ENCODE assay signal across 11 cellular contexts in genomic region chr1:85137660-85138059, GRCh38.
A peak's percentile ranks its signal among the peaks of the same experiment; 100 is the strongest.
DNase-seq lines count a peak whose midpoint lies in the region; ATAC-seq, FAIRE-seq and TF ChIP-seq lines count a peak whose summit lies in the region.
"Had no signal": no experiment of that assay in that cellular context is flagged by ENCODE, and none has a peak within 500 bp of the region (broad histone marks: within the 10 kb centered on the region; RNA-seq: fewer than 3 reads in every experiment).

No MANE protein-coding gene starts in this region.

- peaks cover 0 to 2% of the 10 kb centered on the region in 2 donors for H3K4me1 ChIP-seq in small intestine (ENCODE audit: control insufficient read depth in 2 of 2, insufficient read depth in 1 of 2, low read depth in 1 of 2, low read length in 1 of 2)
- H3K4me1 ChIP-seq: SJSA1 had no signal

- no peaks in the 10 kb centered on the region for H3K36me3 Mint-ChIP-seq in T-helper 17 cell (ENCODE audit: low read depth)

- no peak overlapping the region for H3K27ac ChIP-seq in small intestine (ENCODE audit: low read depth in 1 of 2, low read length in 1 of 2)
- H3K27ac ChIP-seq: SJSA1 had no signal

- no peaks in the 10 kb centered on the region for H3K9me3 ChIP-seq in small intestine (ENCODE audit: control insufficient read depth, low read depth)
- H3K9me3 ChIP-seq in T-helper 17 cell (ENCODE audit: control insufficient read depth, low read length, poor library complexity, severe bottlenecking) = no peaks in the 10 kb centered on the region

- H3K27ac Mint-ChIP-seq in T-helper 17 cell = no peak overlapping the region
- H3K27ac Mint-ChIP-seq: activated T-cell treated with anti-CD3 and anti-CD28 coated beads, Interleukin-2, amount 50 U/mL, for 72 hours had no signal

- peak; percentile 19 for FAIRE-seq in small intestine (lab: Jason Lieb, UNC)
- FAIRE-seq: endothelial cell of umbilical vein had no signal

- H3K27me3 ChIP-seq in small intestine (ENCODE audit: control insufficient read depth in 2 of 2, insufficient read depth in 2 of 2, low read length in 2 of 2) = peaks cover 0 to 2% of the 10 kb centered on the region in 2 donors
- H3K27me3 ChIP-seq: SJSA1 had no signal

- no peak overlapping the region for H3K4me3 ChIP-seq in LNCaP clone FGC (ENCODE audit: low read depth, low read length)
- H3K4me3 ChIP-seq in small intestine (ENCODE audit: low read depth in 1 of 2, low read length in 2 of 2) = no peak overlapping the region
- H3K4me3 ChIP-seq: SJSA1 had no signal

- no peak overlapping the region for H3K4me3 Mint-ChIP-seq in T-helper 17 cell
- H3K4me3 Mint-ChIP-seq: activated T-cell treated with anti-CD3 and anti-CD28 coated beads, Interleukin-2, amount 50 U/mL, for 72 hours had no signal

- H3K4me1 Mint-ChIP-seq in T-helper 17 cell = no peaks in the 10 kb centered on the region

- peaks cover 9% of the 10 kb centered on the region for H3K27me3 Mint-ChIP-seq in T-helper 17 cell

- intact Hi-C loops in left ventricle myocardium superior (cut with micrococcal nuclease) = no loop called here

- DNase-seq in LNCaP clone FGC (ENCODE audit: low read depth) (peak; percentile 85), NCI-H748 (lab: John Stamatoyannopoulos, UW; ENCODE audit: unreplicated experiment) (peak; percentile 94), left ventricle myocardium superior (peak; percentile 87), small intestine (peak; percentile 95), T-helper 17 cell (no peak)
- no peak for DNase-seq in activated CD8-positive, alpha-beta memory T cell treated with anti-CD3 and anti-CD28 coated beads, Interleukin-2, amount 50 U/mL, for 48 hours
- DNase-seq: activated T-cell treated with anti-CD3 and anti-CD28 coated beads, Interleukin-2, amount 50 U/mL, for 72 hours had no signal

- no peaks in the 10 kb centered on the region for H3K36me3 ChIP-seq in small intestine (ENCODE audit: control insufficient read depth in 2 of 2, insufficient read depth in 2 of 2, low read length in 2 of 2)
- H3K36me3 ChIP-seq: SJSA1 had no signal

- 0 out of 2 replicates have a peak, but pooled peaks have one; percentile 5 for TF ChIP-seq CTCF in LNCaP clone FGC (IDR thresholded peaks at IDR 0.05; ENCODE audit: control insufficient read depth, extremely low read depth, insufficient read depth)

- peak; percentile 97 for ATAC-seq in left ventricle myocardium superior
- no peak for ATAC-seq in T-helper 17 cell
- no peak for ATAC-seq in HG02571 (IDR thresholded peaks at IDR 0.05; ENCODE audit: unreplicated experiment)
- no peak for ATAC-seq in HG03521 (IDR thresholded peaks at IDR 0.05; ENCODE audit: unreplicated experiment)
- ATAC-seq: activated T-cell treated with anti-CD3 and anti-CD28 coated beads, Interleukin-2, amount 50 U/mL, for 72 hours had no signal

- WGBS in small intestine, 3 donors = 18 to 46% (median 33%) methylated on average over 9 of the region's 9 CpGs

Comparison
In these comparisons a context has a peak if more than half of its experiments do, and no peak if none do; other contexts are left out.
1. DNase-seq: peak in LNCaP clone FGC (single experiment), NCI-H748 (single experiment), left ventricle myocardium superior (single experiment) and small intestine (single experiment); none in T-helper 17 cell (0 of 3) and activated CD8-positive, alpha-beta memory T cell treated with anti-CD3 and anti-CD28 coated beads, Interleukin-2, amount 50 U/mL, for 48 hours (single experiment).